8 cellular contexts compared by ENCODE assay signal in the genomic region with DNA sequence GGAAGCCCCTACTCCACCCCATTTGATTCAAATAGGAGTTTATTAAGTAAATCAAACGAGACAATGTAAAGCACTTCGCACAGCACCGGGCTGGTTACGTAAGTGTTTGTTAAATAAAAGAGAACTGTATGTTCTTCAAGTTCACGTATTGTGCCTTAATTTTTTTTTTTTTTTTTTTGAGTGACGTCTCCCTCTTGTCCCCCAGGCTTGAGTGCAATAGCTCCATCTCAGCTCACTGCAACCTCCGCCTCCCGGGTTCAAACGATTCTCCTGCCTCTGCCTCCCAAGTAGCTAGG. TPM values are rescaled to one million over a fixed set of nuclear protein-coding genes. Genes with fewer than 3 reads are reported as not detected.
A peak's percentile ranks its signal among the peaks of the same experiment; 100 is the strongest.
DNase-seq lines count a peak whose midpoint lies in the region; ATAC-seq, FAIRE-seq and TF ChIP-seq lines count a peak whose summit lies in the region.
"Had no signal": no experiment of that assay in that cellular context is flagged by ENCODE, and none has a peak within 500 bp of the region (broad histone marks: within the 10 kb centered on the region; RNA-seq: fewer than 3 reads in every experiment).

No MANE protein-coding gene starts in this region.

- H3K4me3 ChIP-seq in HUES48 (ENCODE audit: low read depth, low read length) (peak overlapping the region; percentile 84), adrenal gland (peak overlapping the region in 1 of 4 donors; percentile 85), kidney (ENCODE audit: low read length in 2 of 2) (peak overlapping the region; percentile 80 to 94), stomach (peak overlapping the region; percentile 63 to 78 (median 73))

- FAIRE-seq in kidney (lab: Jason Lieb, UNC): no peak

- H3K36me3 ChIP-seq in HUES48 (ENCODE audit: control insufficient read depth, insufficient read depth, low read length) (peaks cover 5% of the 10 kb centered on the region; the same call in 1 of the 2 replicates), adrenal gland (replicated peaks in 1 of 2) (no peaks in the 10 kb centered on the region), kidney (ENCODE audit: control insufficient read depth in 1 of 2, insufficient read depth in 2 of 2, low read length in 2 of 2) (no peaks in the 10 kb centered on the region), stomach (no peaks in the 10 kb centered on the region)

- no peak for DNase-seq in adrenal gland
- DNase-seq in kidney: no peak
- no peak for DNase-seq in stomach
- DNase-seq in DMS79 treated with DMSO at 0.1 percent for 48 hours (lab: John Stamatoyannopoulos, UW): no peak
- DNase-seq in D341Med (ENCODE audit: low spot score): no peak
- DNase-seq: activated CD4-positive, alpha-beta T cell treated with anti-CD3 and anti-CD28 coated beads for 1 hour had no signal

- 59 to 74% (median 67%) methylated on average over 9 of the region's 9 CpGs for WGBS in adrenal gland, 4 donors
- 40 to 57% (median 50%) methylated on average over 9 of the region's 9 CpGs for WGBS in stomach, 5 donors

- TF ChIP-seq EP300 in stomach (IDR thresholded peaks at IDR 0.05): no peak

- peaks cover 44% of the 10 kb centered on the region for H3K4me1 ChIP-seq in HUES48 (ENCODE audit: control insufficient read depth, insufficient read depth, low read length)
- peaks cover 13 to 32% of the 10 kb centered on the region in 2 donors for H3K4me1 ChIP-seq in adrenal gland (replicated peaks in 1 of 2)
- peaks cover 10 to 12% of the 10 kb centered on the region in 2 donors for H3K4me1 ChIP-seq in kidney (ENCODE audit: control insufficient read depth in 1 of 2, insufficient read depth in 1 of 2, low read depth in 1 of 2, low read length in 2 of 2)
- peaks cover 24 to 52% (median 32%) of the 10 kb centered on the region in 4 donors for H3K4me1 ChIP-seq in stomach

- no peak for TF ChIP-seq CTCF in adrenal gland (IDR thresholded peaks at IDR 0.05)
- TF ChIP-seq CTCF in kidney (IDR thresholded peaks at IDR 0.05; ENCODE audit: borderline replicate concordance, extremely low read depth, insufficient read depth): no peak
- TF ChIP-seq CTCF in stomach (IDR thresholded peaks at IDR 0.05): no peak

- H3K9ac ChIP-seq in HUES48 (ENCODE audit: low read depth, low read length) (peak overlapping the region; percentile 88), kidney (ENCODE audit: low read length in 2 of 2) (peak overlapping the region; percentile 88 to 92)

- H3K9me3 ChIP-seq in HUES48 (ENCODE audit: control insufficient read depth, insufficient read depth, low read length): no peaks in the 10 kb centered on the region
- no peaks in the 10 kb centered on the region for H3K9me3 ChIP-seq in adrenal gland (replicated peaks in 1 of 3)
- H3K9me3 ChIP-seq in kidney (ENCODE audit: control insufficient read depth in 1 of 2, low read length in 2 of 2): no peaks in the 10 kb centered on the region
- no peaks in the 10 kb centered on the region for H3K9me3 ChIP-seq in stomach

- intact Hi-C loops in adrenal gland (cut with DNase I): loop anchor here in 1 of 2 donors (10.0 kb wide), 1 partner anchor 64 kb away; no protein-coding TSS in a partner anchor
- intact Hi-C loops in kidney (cut with DNase I): loop anchor here (10.0 kb wide), 1 partner anchor 124 kb away; no protein-coding TSS in a partner anchor
- intact Hi-C loops in stomach (cut with DNase I; ENCODE audit: low total_unique reads): loop anchor here (10.0 kb wide), 1 partner anchor 84 kb away; no protein-coding TSS in a partner anchor

- ATAC-seq in GM21367 (IDR thresholded peaks at IDR 0.05; ENCODE audit: unreplicated experiment): no peak

- H3K27ac ChIP-seq in HUES48 (ENCODE audit: low read depth, low read length) (peak overlapping the region; percentile 98), adrenal gland (peak overlapping the region in 4 of 5 donors; percentile 84 to 98 (median 92)), kidney (ENCODE audit: low read depth in 2 of 2, low read length in 2 of 2) (peak overlapping the region; percentile 97 to 99), stomach (peak overlapping the region; percentile 86 to 99 (median 96))

- no peak for TF ChIP-seq POLR2A in adrenal gland (IDR thresholded peaks at IDR 0.05)
- no peak for TF ChIP-seq POLR2A in stomach (IDR thresholded peaks at IDR 0.05)

- H3K27me3 ChIP-seq in HUES48 (ENCODE audit: control insufficient read depth, insufficient read depth, low read length) (peaks cover 11% of the 10 kb centered on the region; the same call in 1 of the 2 replicates), adrenal gland (no peaks in the 10 kb centered on the region), stomach (peaks cover 0 to 27% (median 0%) of the 10 kb centered on the region in 3 donors)

RNA-seq across cellular contexts. Expression of a gene that starts 1.3 kb away (rescaled TPM):
- total RNA-seq in adrenal gland: 10 to 100 TPM; 26.7 to 56.2 (median 41.6) TPM
- polyA plus RNA-seq in adrenal gland: 10 to 100 TPM; 11.9 to 33.0 (median 17.2) TPM
- total RNA-seq in kidney: 117 TPM
- polyA plus RNA-seq in kidney (ENCODE audit: insufficient read depth, low read depth, low replicate concordance): 23.3 TPM
- total RNA-seq in stomach: 100 to 1,000 TPM in 2 of 5 donors, 10 to 100 TPM in 3; 15.4 to 116 (median 89.4) TPM
- 10 to 100 TPM; 19.8 to 61.6 (median 51.1) TPM for polyA plus RNA-seq in stomach
